ENCODE assay signal across 23 cellular contexts in genomic region chr6:158268361-158269147, GRCh38.
"Had no signal": no experiment of that assay in that cellular context is flagged by ENCODE, and none has a peak within 500 bp of the region (broad histone marks: within the 10 kb centered on the region; RNA-seq: fewer than 3 reads in every experiment).

No MANE protein-coding gene starts in this region.

- DNase-seq: cerebellar nuclear complex; colonic mucosa; dermis blood vessel endothelial cell; effector CD4-positive, alpha-beta T cell; endodermal cell; erythroblast; foreskin melanocyte; heart left ventricle; hippocampal formation; mesendoderm; naive B cell; nephron progenitor cell; psoas muscle; retina; stimulated activated CD4-positive, alpha-beta T cell treated with anti-CD3 and anti-CD28 coated beads, Interleukin-2, amount 100 ng/mL, for 48 hours; stimulated activated naive CD8-positive, alpha-beta T cell treated with anti-CD3 and anti-CD28 coated beads, Interleukin-15, Interleukin-2, amounts not matched to agents 100 U/mL and 50 U/mL, for 24 hours; tibial artery; upper lobe of left lung had no signal

- H3K4me3 ChIP-seq: colonic mucosa, heart left ventricle, lung, psoas muscle, smooth muscle cell, tibial artery, upper lobe of left lung, vagina had no signal

- H3K27me3 ChIP-seq: colonic mucosa, heart left ventricle, neutrophil, tibial artery, upper lobe of left lung, vagina had no signal

- H3K4me1 ChIP-seq: colonic mucosa, vagina had no signal

- H3K27ac ChIP-seq: colonic mucosa, heart left ventricle, neutrophil, psoas muscle, tibial artery, upper lobe of left lung, vagina had no signal

- H3K4me2 ChIP-seq: smooth muscle cell had no signal

- ATAC-seq: stimulated activated naive CD8-positive, alpha-beta T cell treated with anti-CD3 and anti-CD28 coated beads, Interleukin-15, Interleukin-2, amounts not matched to agents 100 U/mL and 50 U/mL, for 24 hours had no signal

- H3K36me3 ChIP-seq: colonic mucosa, neutrophil, tibial artery, upper lobe of left lung, vagina had no signal

- H3K9me3 ChIP-seq: colonic mucosa, heart left ventricle, neutrophil, psoas muscle, tibial artery, upper lobe of left lung, vagina had no signal

- FAIRE-seq: endothelial cell of umbilical vein had no signal
